14 cellular contexts compared by ENCODE assay signal in genomic region chr22:45238431-45239377, GRCh38. TPM values are rescaled to one million over a fixed set of nuclear protein-coding genes. Genes with fewer than 3 reads are reported as not detected.
DNase-seq lines count a peak whose midpoint lies in the region; ATAC-seq and TF ChIP-seq lines count a peak whose summit lies in the region.
"Had no signal": no experiment of that assay in that cellular context is flagged by ENCODE, and none has a peak within 500 bp of the region (broad histone marks: within the 10 kb centered on the region; RNA-seq: fewer than 3 reads in every experiment).

No MANE protein-coding gene starts in this region.

- H3K4me3 Mint-ChIP-seq in brain = peak overlapping the region; percentile 93 to 97 (median 96)

- POLR2A ChIA-PET in IMR-90 (lab: Charles Lee; ENCODE audit: unreplicated experiment) = no interaction called here

- no peak overlapping the region for H4K8ac ChIP-seq in IMR-90 (ENCODE audit: low read depth in 2 of 2, low read length in 2 of 2)

- no peak overlapping the region for H3K4me2 ChIP-seq in IMR-90 (ENCODE audit: low read depth, low read length)

- H2AK5ac ChIP-seq in IMR-90 (ENCODE audit: low read depth, low read length) = 0 out of 2 replicates have a peak overlapping the region, but pooled peaks have one; percentile 23

- H3K36me3 ChIP-seq in IMR-90 (ENCODE audit: control insufficient read depth, insufficient read depth, low read length) = peaks cover 6% of the 10 kb centered on the region; the same call in 1 of the 2 replicates
- H3K36me3 ChIP-seq in neuron (ENCODE audit: insufficient read depth, low read length) = no peaks in the 10 kb centered on the region

- TF ChIP-seq RAD21 in IMR-90 (IDR thresholded peaks at IDR 0.05; ENCODE audit: low read length) = no peak

- H3K4me1 Mint-ChIP-seq in brain = peaks cover 77% of the 10 kb centered on the region

- H3K9me3 ChIP-seq in IMR-90 (ENCODE audit: control insufficient read depth, insufficient read depth, low read length) = no peaks in the 10 kb centered on the region
- H3K9me3 ChIP-seq in neuron (ENCODE audit: low read length) = no peaks in the 10 kb centered on the region
- H3K9me3 ChIP-seq: heart left ventricle had no signal

- TF ChIP-seq CTCF in IMR-90 (conservative IDR thresholded peaks at IDR 0.05; ENCODE audit: low read depth, low read length) (no peak), brain (conservative IDR thresholded peaks at IDR 0.05) (no peak)

- H3K27me3 Mint-ChIP-seq in brain = peaks cover 5% of the 10 kb centered on the region

- H3K4me1 ChIP-seq in IMR-90 (ENCODE audit: control insufficient read depth, insufficient read depth, low read length) (peaks cover 3% of the 10 kb centered on the region; the same call in 1 of the 2 replicates), neuron (ENCODE audit: insufficient read depth, low read length) (peaks cover 15% of the 10 kb centered on the region)

- H2BK5ac ChIP-seq in IMR-90 (ENCODE audit: low read depth, low read length, poor library complexity, severe bottlenecking) = no peak overlapping the region

- H3K14ac ChIP-seq in IMR-90 (replicated peaks; ENCODE audit: low read depth, low read length) = no peak overlapping the region

- no peaks in the 10 kb centered on the region for H3K27me3 ChIP-seq in IMR-90 (ENCODE audit: control insufficient read depth, insufficient read depth, low read length)
- H3K27me3 ChIP-seq in neuron (ENCODE audit: insufficient read depth, low read length) = peaks cover 5% of the 10 kb centered on the region
- H3K27me3 ChIP-seq: heart left ventricle had no signal

- WGBS in IMR-90 (ENCODE audit: extremely low coverage in 2 of 2, insufficient read length in 1 of 2), 2 experiments = 81% methylated on average over 8 of the region's 14 CpGs; no CpG with 5 or more reads in 1 of the 2 experiments

- no peaks in the 10 kb centered on the region for H3K9me3 Mint-ChIP-seq in brain

- peak overlapping the region; percentile 40 to 73 (median 71) for H3K27ac Mint-ChIP-seq in brain

- no peak overlapping the region for H3K18ac ChIP-seq in IMR-90 (ENCODE audit: low read depth, low read length)

- peaks cover 11% of the 10 kb centered on the region for H3K36me3 Mint-ChIP-seq in brain

- H4K20me1 ChIP-seq in IMR-90 (ENCODE audit: insufficient read depth, low read length) = peaks cover 60% of the 10 kb centered on the region

- H2BK20ac ChIP-seq in IMR-90 (ENCODE audit: low read depth, low read length) = no peak overlapping the region

- no peak for TF ChIP-seq POLR2A in IMR-90 (IDR thresholded peaks at IDR 0.05; ENCODE audit: low read depth, low read length)

- no peak overlapping the region for H3K9ac ChIP-seq in IMR-90 (ENCODE audit: low read depth, low read length)

- no peak overlapping the region for H3K4ac ChIP-seq in IMR-90 (ENCODE audit: low read depth, low read length)

- H2AFZ ChIP-seq in IMR-90 (replicated peaks; ENCODE audit: low read length, poor library complexity) (peak overlapping the region; percentile 13), neuron (ENCODE audit: low read depth, low read length) (no peak overlapping the region)

- CTCF ChIA-PET in IMR-90 (lab: Yijun Ruan, JAX) = no interaction called here

- H3K9me1 ChIP-seq in IMR-90 (ENCODE audit: insufficient read depth, low read length) = peaks cover 8% of the 10 kb centered on the region; the same call in 1 of the 2 replicates

- ATAC-seq in IMR-90 (ENCODE audit: low read depth) = no peak

- no peak overlapping the region for H4K5ac ChIP-seq in IMR-90 (ENCODE audit: low read depth, low read length)

- H2BK120ac ChIP-seq in IMR-90 (ENCODE audit: low read depth, low read length) = no peak overlapping the region

- in situ Hi-C loops in IMR-90 (cut with MboI; ENCODE audit: low sequenced_read_pairs) = no loop called here

- H2AK9ac ChIP-seq in IMR-90 (replicated peaks; ENCODE audit: low read depth, low read length, poor library complexity) = peak overlapping the region; percentile 46

- no peak overlapping the region for H4K91ac ChIP-seq in IMR-90 (ENCODE audit: insufficient read depth, low read depth, low read length)

- H3K4me3 ChIP-seq in IMR-90 (ENCODE audit: insufficient read depth, low read depth, low read length) (no peak overlapping the region), neuron (ENCODE audit: low read length) (peak overlapping the region; percentile 80)

- H3K79me1 ChIP-seq in IMR-90 (ENCODE audit: low read depth in 1 of 2, low read length in 2 of 2) = peaks cover 24 to 49% of the 10 kb centered on the region in 2 experiments

- DNase-seq in NCI-H2029 (lab: John Stamatoyannopoulos, UW) (peak; percentile 13), NCI-H2029 treated with DMSO at 0.1 percent for 48 hours (lab: John Stamatoyannopoulos, UW) (no peak), IMR-90 (no peak), SKM-1 (lab: John Stamatoyannopoulos, UW; ENCODE audit: unreplicated experiment) (no peak), NCI-H1417 treated with DMSO at 0.1 percent for 48 hours (lab: John Stamatoyannopoulos, UW) (no peak)
- DNase-seq in stimulated activated naive CD4-positive, alpha-beta T cell treated with Interleukin-2 at 50 U/mL for 16 hours (lab: John Stamatoyannopoulos, UW) = no peak
- DNase-seq: activated effector memory CD4-positive, alpha-beta T cell treated with Interleukin-2 at 50 U/mL for 16 hours; NK-92 treated with Interleukin-12 subunit alpha and Interleukin-12 subunit beta, amount 100 ng/mL, for 24 hours; T1000 had no signal

- dilution Hi-C loops in IMR-90 (cut with HindIII; ENCODE audit: low sequenced_read_pairs, unreplicated experiment) = no loop called here

- no peak overlapping the region for H3K27ac ChIP-seq in IMR-90 (ENCODE audit: insufficient read depth, low read length)

- H2BK15ac ChIP-seq in IMR-90 (ENCODE audit: low read depth, low read length) = no peak overlapping the region

- no peak overlapping the region for H3K56ac ChIP-seq in IMR-90 (ENCODE audit: extremely low read depth, insufficient read depth, low read length)

- no TSS peak for BruUV-seq in IMR-90 (replicated peaks; lab: Mats Ljungman, UMichigan)

- 0 out of 2 replicates have a peak overlapping the region, but pooled peaks have one; percentile 26 for H3K23ac ChIP-seq in IMR-90 (ENCODE audit: low read depth, low read length)

- intact Hi-C loops in IMR-90 (cut with micrococcal nuclease) = no loop called here

TF ChIP-seq in IMR-90, 13 proteins besides CTCF, POLR2A, EP300 and RAD21:
- TF ChIP-seq MXI1 (IDR thresholded peaks at IDR 0.05; ENCODE audit: borderline replicate concordance, low read depth, low read length) (no peak), CHD1 (IDR thresholded peaks at IDR 0.05; ENCODE audit: low read depth, low read length) (no peak), MAZ (IDR thresholded peaks at IDR 0.05; ENCODE audit: borderline replicate concordance, low read depth, low read length) (no peak), SMC3 (IDR thresholded peaks at IDR 0.05; ENCODE audit: low read depth, low read length) (no peak), RCOR1 (IDR thresholded peaks at IDR 0.05; ENCODE audit: insufficient replicate concordance, low read length) (no peak), MAFK (IDR thresholded peaks at IDR 0.05; ENCODE audit: low read depth, low read length) (no peak), FOS (IDR thresholded peaks at IDR 0.05; ENCODE audit: low read depth, low read length) (no peak)
- TF ChIP-seq, protein P1, sequence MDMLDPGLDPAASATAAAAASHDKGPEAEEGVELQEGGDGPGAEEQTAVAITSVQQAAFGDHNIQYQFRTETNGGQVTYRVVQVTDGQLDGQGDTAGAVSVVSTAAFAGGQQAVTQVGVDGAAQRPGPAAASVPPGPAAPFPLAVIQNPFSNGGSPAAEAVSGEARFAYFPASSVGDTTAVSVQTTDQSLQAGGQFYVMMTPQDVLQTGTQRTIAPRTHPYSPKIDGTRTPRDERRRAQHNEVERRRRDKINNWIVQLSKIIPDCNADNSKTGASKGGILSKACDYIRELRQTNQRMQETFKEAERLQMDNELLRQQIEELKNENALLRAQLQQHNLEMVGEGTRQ (IDR thresholded peaks at IDR 0.05; ENCODE audit: low read depth, low read length) = no peak

RNA-seq across cellular contexts. Expression of gene KIAA0930, which starts 2.0 kb away (rescaled TPM):
- 21.7 and 25.3 TPM in 2 replicates for total RNA-seq in IMR-90 (2012; rRNA removed)
- polyA plus RNA-seq in IMR-90 (2012; rRNA removed) = 34.1 and 38.1 TPM in 2 replicates
- polyA plus RNA-seq in IMR-90 (2012; cell fraction: cytosol; rRNA removed) = 45.7 and 62.0 TPM in 2 replicates
- 134 and 167 TPM in 2 replicates for polyA plus RNA-seq in IMR-90 (2012; cell fraction: nucleus; rRNA removed; ENCODE audit: low replicate concordance)
- 135 TPM for polyA plus RNA-seq in brain (ENCODE audit: insufficient read depth, low read depth, low replicate concordance)

RNA-seq across cellular contexts. Expression of gene UPK3A, which starts 46.0 kb away (rescaled TPM):
- not detected in 2 replicates for total RNA-seq in IMR-90 (2012; rRNA removed)
- polyA plus RNA-seq in IMR-90 (2012; rRNA removed) (not detected in 2 replicates), brain (ENCODE audit: insufficient read depth, low read depth, low replicate concordance) (13.6 TPM)
- not detected in 2 replicates for polyA plus RNA-seq in IMR-90 (2012; cell fraction: cytosol; rRNA removed)
- polyA plus RNA-seq in IMR-90 (2012; cell fraction: nucleus; rRNA removed; ENCODE audit: low replicate concordance) = not detected in 2 replicates
- total RNA-seq: A172, dermis microvascular lymphatic vessel endothelial cell had no signal

Comparison
In these comparisons a context has a peak if more than half of its experiments do, and no peak if none do; other contexts are left out.
1. RNA of gene UPK3A, which starts 46.0 kb away (polyA plus RNA-seq): 13.6 TPM in brain (single experiment); not detected in IMR-90; every median in the first group is over 10 times any median in the second.